Comparison of ENCODE assay signal across 30 cellular contexts in the genomic region with DNA sequence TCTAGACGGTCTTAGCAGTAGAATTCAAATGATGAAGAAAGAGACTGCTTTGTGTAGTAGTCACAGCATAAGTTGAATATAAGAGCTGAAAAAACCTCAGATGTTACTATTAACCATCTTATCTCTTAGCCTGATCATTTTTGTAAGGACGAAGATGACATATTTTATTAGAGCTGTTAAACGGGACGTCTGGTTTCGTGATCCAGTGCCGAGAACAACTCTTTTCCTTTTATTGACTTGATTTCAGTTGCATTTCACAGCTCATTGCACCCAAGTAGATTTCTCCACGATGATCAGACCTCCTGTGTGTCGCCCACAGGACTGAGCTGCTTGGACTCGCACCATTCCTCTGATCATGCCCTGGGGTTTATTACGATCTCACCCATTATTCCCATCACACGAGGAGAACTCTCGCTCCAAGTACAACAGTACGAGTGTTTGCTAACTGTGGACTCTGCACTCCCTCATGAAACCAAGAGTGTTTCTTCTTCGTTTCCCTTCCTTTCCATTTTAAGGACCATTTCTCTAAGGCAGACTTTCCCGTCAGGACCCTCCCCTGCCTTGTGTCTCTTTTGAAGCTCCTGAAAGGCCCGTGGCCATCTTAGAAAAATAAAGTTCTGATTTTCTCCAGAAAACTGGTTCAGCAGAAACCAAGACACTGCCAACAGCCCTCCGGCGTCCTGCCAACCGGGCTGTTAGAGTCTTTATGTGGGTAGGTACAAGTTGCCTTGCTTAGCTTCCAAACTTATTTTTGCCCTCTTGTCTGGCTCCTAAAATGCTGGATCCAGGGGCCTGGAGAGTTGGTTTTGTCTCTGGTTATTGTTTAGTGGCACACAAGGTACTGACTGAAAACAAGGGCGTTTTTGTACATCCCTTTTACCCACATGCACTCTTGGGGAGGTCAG. TPM values are rescaled to one million over a fixed set of nuclear protein-coding genes. Genes with fewer than 3 reads are reported as not detected.
DNase-seq lines count a peak whose midpoint lies in the region; ATAC-seq and TF ChIP-seq lines count a peak whose summit lies in the region.
"Had no signal": no experiment of that assay in that cellular context is flagged by ENCODE, and none has a peak within 500 bp of the region (broad histone marks: within the 10 kb centered on the region; RNA-seq: fewer than 3 reads in every experiment).

No MANE protein-coding gene starts in this region.

- DNase-seq in anterior cingulate cortex (lab: John Stamatoyannopoulos, UW), result peak in 48 of 58 donors; percentile 5 to 91 (median 53)
- peak; percentile 23 for DNase-seq in kidney tubule cell (ENCODE audit: low spot score)
- peak; percentile 42 for DNase-seq in pons (ENCODE audit: low spot score)
- DNase-seq in left cardiac atrium, result no peak
- DNase-seq in activated T-helper 2 cell treated with anti-CD3 and anti-CD28 coated beads, Interferon-gamma antibody, Interleukin-2, Interleukin-4, amounts not matched to agents 10 μg/mL and 5 μg/mL and 100 μg/mL, durations not matched to agents 14 hours and 24 hours and 36 hours (ENCODE audit: low spot score), result no peak
- DNase-seq in NCI-H2196 (lab: John Stamatoyannopoulos, UW; ENCODE audit: unreplicated experiment), result no peak
- no peak for DNase-seq in ascending aorta (ENCODE audit: low spot score in 2 of 2)
- DNase-seq: activated CD4-positive, alpha-beta memory T cell treated with anti-CD3 and anti-CD28 coated beads, Interleukin-2, amount 10 ng/mL, durations not matched to agents 7 days and 5 days; activated CD4-positive, CD25-positive, alpha-beta regulatory T cell; activated naive CD4-positive, alpha-beta T cell; EL; H7; heart left ventricle; lower lobe of right lung; naive B cell; NCI-H1417; NCI-H2107; NCI-H510A; small intestine; stimulated activated CD4-positive, alpha-beta T cell treated with anti-CD3 and anti-CD28 coated beads, Interleukin-2, amount 100 ng/mL, for 48 hours; stimulated activated naive CD8-positive, alpha-beta T cell treated with anti-CD3 and anti-CD28 coated beads, Interleukin-15, Interleukin-2, amounts not matched to agents 100 U/mL and 50 U/mL, for 24 hours; upper lobe of left lung had no signal

- no peaks in the 10 kb centered on the region for H3K27me3 ChIP-seq in ascending aorta
- H3K27me3 ChIP-seq: heart left ventricle, upper lobe of left lung had no signal

- no peak overlapping the region for H3K27ac Mint-ChIP-seq in activated T-helper 2 cell treated with anti-CD3 and anti-CD28 coated beads, Interferon-gamma antibody, Interleukin-2, Interleukin-4, amounts not matched to agents 10 μg/mL and 5 μg/mL and 100 μg/mL, durations not matched to agents 14 hours and 24 hours and 36 hours
- H3K27ac Mint-ChIP-seq: activated CD4-positive, alpha-beta memory T cell treated with anti-CD3 and anti-CD28 coated beads, Interleukin-2, amount 10 ng/mL, durations not matched to agents 7 days and 5 days; B cell; naive B cell had no signal

- no peaks in the 10 kb centered on the region for H3K36me3 ChIP-seq in ascending aorta
- H3K36me3 ChIP-seq: heart left ventricle, lower lobe of right lung, upper lobe of left lung had no signal

- no peak overlapping the region for H3K4me3 ChIP-seq in ascending aorta
- H3K4me3 ChIP-seq: heart left ventricle, lower lobe of right lung, SK-N-MC, upper lobe of left lung had no signal

- H3K4me1 Mint-ChIP-seq in activated T-helper 2 cell treated with anti-CD3 and anti-CD28 coated beads, Interferon-gamma antibody, Interleukin-2, Interleukin-4, amounts not matched to agents 10 μg/mL and 5 μg/mL and 100 μg/mL, durations not matched to agents 14 hours and 24 hours and 36 hours (ENCODE audit: low read depth), result no peaks in the 10 kb centered on the region
- H3K4me1 Mint-ChIP-seq: activated CD4-positive, alpha-beta memory T cell treated with anti-CD3 and anti-CD28 coated beads, Interleukin-2, amount 10 ng/mL, durations not matched to agents 7 days and 5 days; B cell; naive B cell had no signal

- no peak for ATAC-seq in left cardiac atrium
- ATAC-seq: heart left ventricle; lower lobe of right lung; stimulated activated naive CD8-positive, alpha-beta T cell treated with anti-CD3 and anti-CD28 coated beads, Interleukin-15, Interleukin-2, amounts not matched to agents 100 U/mL and 50 U/mL, for 24 hours had no signal

- H3K27me3 Mint-ChIP-seq in activated T-helper 2 cell treated with anti-CD3 and anti-CD28 coated beads, Interferon-gamma antibody, Interleukin-2, Interleukin-4, amounts not matched to agents 10 μg/mL and 5 μg/mL and 100 μg/mL, durations not matched to agents 14 hours and 24 hours and 36 hours (ENCODE audit: low read depth), result peaks cover 1% of the 10 kb centered on the region

- intact Hi-C loops in left cardiac atrium (cut with DNase I) (no loop called here), ascending aorta (cut with DNase I) (no loop called here)
- intact Hi-C loops in activated T-helper 2 cell treated with anti-CD3 and anti-CD28 coated beads, Interferon-gamma antibody, Interleukin-2, Interleukin-4, amounts not matched to agents 10 μg/mL and 5 μg/mL and 100 μg/mL, durations not matched to agents 14 hours and 24 hours and 36 hours (cut with micrococcal nuclease), result no loop called here

- no peaks in the 10 kb centered on the region for H3K9me3 Mint-ChIP-seq in activated T-helper 2 cell treated with anti-CD3 and anti-CD28 coated beads, Interferon-gamma antibody, Interleukin-2, Interleukin-4, amounts not matched to agents 10 μg/mL and 5 μg/mL and 100 μg/mL, durations not matched to agents 14 hours and 24 hours and 36 hours
- H3K9me3 Mint-ChIP-seq: activated CD4-positive, alpha-beta memory T cell treated with anti-CD3 and anti-CD28 coated beads, Interleukin-2, amount 10 ng/mL, durations not matched to agents 7 days and 5 days had no signal

- no peaks in the 10 kb centered on the region for H3K36me3 Mint-ChIP-seq in activated T-helper 2 cell treated with anti-CD3 and anti-CD28 coated beads, Interferon-gamma antibody, Interleukin-2, Interleukin-4, amounts not matched to agents 10 μg/mL and 5 μg/mL and 100 μg/mL, durations not matched to agents 14 hours and 24 hours and 36 hours (ENCODE audit: low read depth)
- H3K36me3 Mint-ChIP-seq: naive B cell had no signal

- no peaks in the 10 kb centered on the region for H3K9me3 ChIP-seq in ascending aorta
- H3K9me3 ChIP-seq: heart left ventricle, lower lobe of right lung, upper lobe of left lung had no signal

- H3K4me3 Mint-ChIP-seq in activated T-helper 2 cell treated with anti-CD3 and anti-CD28 coated beads, Interferon-gamma antibody, Interleukin-2, Interleukin-4, amounts not matched to agents 10 μg/mL and 5 μg/mL and 100 μg/mL, durations not matched to agents 14 hours and 24 hours and 36 hours (ENCODE audit: low read depth), result no peak overlapping the region
- H3K4me3 Mint-ChIP-seq: activated CD4-positive, alpha-beta memory T cell treated with anti-CD3 and anti-CD28 coated beads, Interleukin-2, amount 10 ng/mL, durations not matched to agents 7 days and 5 days; B cell; naive B cell had no signal

- H3K27ac ChIP-seq in 22Rv1 (peak overlapping the region; percentile 56), ascending aorta (no peak overlapping the region)
- H3K27ac ChIP-seq: heart left ventricle, lower lobe of right lung, SK-N-MC, upper lobe of left lung had no signal

- peaks cover 0 to 20% of the 10 kb centered on the region in 2 donors for H3K4me1 ChIP-seq in ascending aorta

- TF ChIP-seq CTCF in 22Rv1 (IDR thresholded peaks at IDR 0.05) (no peak), ascending aorta (IDR thresholded peaks at IDR 0.05) (no peak)

RNA-seq across cellular contexts. Expression of gene RNF113B, which starts 48.2 kb away (rescaled TPM):
- total RNA-seq in left cardiac atrium (not detected), ascending aorta (not detected)
- not detected in 2 replicates for total RNA-seq in activated T-helper 2 cell treated with anti-CD3 and anti-CD28 coated beads, Interferon-gamma antibody, Interleukin-2, Interleukin-4, amounts not matched to agents 10 μg/mL and 5 μg/mL and 100 μg/mL, durations not matched to agents 14 hours and 24 hours and 36 hours
- total RNA-seq: A172; activated CD4-positive, alpha-beta memory T cell treated with anti-CD3 and anti-CD28 coated beads, Interleukin-2, amount 10 ng/mL, durations not matched to agents 7 days and 5 days; astrocyte; B cell; H7; heart left ventricle; lower lobe of right lung; M059J; posterior vena cava; RPMI7951; upper lobe of left lung had no signal

Comparison
In these comparisons a context has a peak if more than half of its experiments do, and no peak if none do; other contexts are left out.
1. DNase-seq: peak in anterior cingulate cortex (48 of 58), kidney tubule cell (single experiment) and pons (single experiment); none in left cardiac atrium (single experiment), activated T-helper 2 cell treated with anti-CD3 and anti-CD28 coated beads, Interferon-gamma antibody, Interleukin-2, Interleukin-4, amounts not matched to agents 10 μg/mL and 5 μg/mL and 100 μg/mL, durations not matched to agents 14 hours and 24 hours and 36 hours (single experiment), NCI-H2196 (single experiment) and ascending aorta (0 of 2).